1 cellular context compared by ENCODE assay signal in genomic region chr15:82810061-82810862, GRCh38.
A peak's percentile ranks its signal among the peaks of the same experiment; 100 is the strongest.
TF ChIP-seq lines count a peak whose summit lies in the region.

No MANE protein-coding gene starts in this region.

TF ChIP-seq in endothelial cell of umbilical vein, 7 proteins besides CTCF, POLR2A, EP300 and RAD21:
- TF ChIP-seq POLR2AphosphoS5 (IDR thresholded peaks at IDR 0.05; ENCODE audit: insufficient read depth, low read depth, low read length), result peak; percentile 10
- no peak for TF ChIP-seq GATA2 (IDR thresholded peaks at IDR 0.05; ENCODE audit: insufficient read depth, insufficient read length, low read depth, low read length)
